8 cellular contexts compared by ENCODE assay signal in genomic region chr21:42218836-42219605, GRCh38. TPM values are rescaled to one million over a fixed set of nuclear protein-coding genes. Genes with fewer than 3 reads are reported as not detected.
DNase-seq lines count a peak whose midpoint lies in the region; ATAC-seq and TF ChIP-seq lines count a peak whose summit lies in the region.

Gene ABCG1, plus strand, starts transcription at chr21:42219140. Its CDS starts 123 bp downstream, at chr21:42219263.

- H3K4me3 ChIP-seq in CD8-positive, alpha-beta memory T cell (ENCODE audit: low read length) = peak within 1 kb of the TSS; percentile 83
- H3K4me3 ChIP-seq in WERI-Rb-1 (ENCODE audit: low read depth, low read length) (peak within 1 kb of the TSS; percentile 81), right lobe of liver (peak within 1 kb of the TSS; percentile 49 to 56 (median 53))

- no peaks in the 10 kb centered on the region for H3K9me3 ChIP-seq in CD8-positive, alpha-beta memory T cell (ENCODE audit: low read length)
- H3K9me3 ChIP-seq in WERI-Rb-1 (ENCODE audit: severe bottlenecking) (peaks cover 11% of the 10 kb centered on the region), right lobe of liver (no peaks in the 10 kb centered on the region)

- H3K36me3 Mint-ChIP-seq in CD8-positive, alpha-beta memory T cell = peaks cover 2 to 22% (median 8%) of the 10 kb centered on the region in 3 donors

- POLR2A ChIA-PET in CD8-positive, alpha-beta memory T cell (lab: Charles Lee) = interaction anchor here (0.7 to 2.7 kb wide), 7 partner anchors 10 to 54 kb away, joined by 3 to 22 read pairs (median 5); no protein-coding TSS in a partner anchor

- H3K27ac Mint-ChIP-seq in CD8-positive, alpha-beta memory T cell = peak within 1 kb of the TSS; percentile 86 to 98 (median 94)

- intact Hi-C loops in right lobe of liver (cut with DNase I) = no loop called here

- TF ChIP-seq RAD21 in Ishikawa (IDR thresholded peaks at IDR 0.05; ENCODE audit: low read depth) = no peak

- TF ChIP-seq CTCF in WERI-Rb-1 (IDR thresholded peaks at IDR 0.05; ENCODE audit: low read depth, low read length) (no peak), right lobe of liver (IDR thresholded peaks at IDR 0.05) (no peak)

- 0% methylated on average over 10 of the region's 83 CpGs for WGBS in right lobe of liver (ENCODE audit: insufficient coverage, low coverage, low lambda C conversion rate, missing lambda C conversion rate)

- no peak for TF ChIP-seq EP300 in Ishikawa (IDR thresholded peaks at IDR 0.05; ENCODE audit: borderline replicate concordance)

- peaks cover 0 to 2% (median 0%) of the 10 kb centered on the region in 5 donors for H3K9me3 Mint-ChIP-seq in CD8-positive, alpha-beta memory T cell

- peaks cover 15 to 37% (median 30%) of the 10 kb centered on the region in 3 donors for H3K4me1 Mint-ChIP-seq in CD8-positive, alpha-beta memory T cell

- peak; percentile 43 to 65 (median 59) for DNase-seq in CD8-positive, alpha-beta memory T cell
- DNase-seq in WERI-Rb-1 (peak; percentile 60), dermis blood vessel endothelial cell (peak; percentile 60), right lobe of liver (peak in 2 of 3 donors; percentile 69 to 74)
- DNase-seq in stimulated activated CD8-positive, alpha-beta memory T cell treated with anti-CD3 and anti-CD28 coated beads, Interleukin-4, amount 100 ng/mL, for 48 hours = peak; percentile 65

- ATAC-seq in right lobe of liver (peak; percentile 57 to 76 (median 73)), HG03280 (IDR thresholded peaks at IDR 0.05; ENCODE audit: unreplicated experiment) (no peak), GM21526 (IDR thresholded peaks at IDR 0.05; ENCODE audit: low FRiP score, unreplicated experiment) (no peak)

- H3K27ac ChIP-seq in CD8-positive, alpha-beta memory T cell (ENCODE audit: low read depth, low read length) = peak within 1 kb of the TSS; percentile 86
- H3K27ac ChIP-seq in WERI-Rb-1 = peak within 1 kb of the TSS; percentile 20
- peak within 1 kb of the TSS; percentile 55 to 73 (median 68) for H3K27ac ChIP-seq in right lobe of liver

- peaks cover 14% of the 10 kb centered on the region for H3K4me1 ChIP-seq in CD8-positive, alpha-beta memory T cell (ENCODE audit: insufficient read depth, low read length)
- H3K4me1 ChIP-seq in right lobe of liver = peaks cover 0 to 20% (median 0%) of the 10 kb centered on the region in 4 donors

- no peaks in the 10 kb centered on the region for H3K27me3 Mint-ChIP-seq in CD8-positive, alpha-beta memory T cell

- peak; percentile 72 for TF ChIP-seq POLR2A in right lobe of liver (IDR thresholded peaks at IDR 0.05)

- H3K36me3 ChIP-seq in CD8-positive, alpha-beta memory T cell (ENCODE audit: insufficient read depth, low read length) = no peaks in the 10 kb centered on the region
- H3K36me3 ChIP-seq in WERI-Rb-1 (peaks cover 3% of the 10 kb centered on the region; the same call in 1 of the 2 replicates), right lobe of liver (no peaks in the 10 kb centered on the region)

- CTCF ChIA-PET in CD8-positive, alpha-beta memory T cell (lab: Charles Lee) = interaction anchor here (1.0 to 2.4 kb wide), 9 partner anchors 18 to 84 kb away, joined by 3 to 9 read pairs (median 6); no protein-coding TSS in a partner anchor

- H3K4me3 Mint-ChIP-seq in CD8-positive, alpha-beta memory T cell = peak within 1 kb of the TSS; percentile 89 to 95 (median 94)

- H3K27me3 ChIP-seq in CD8-positive, alpha-beta memory T cell (ENCODE audit: insufficient read depth, low read length, poor library complexity, severe bottlenecking) = no peaks in the 10 kb centered on the region
- H3K27me3 ChIP-seq in WERI-Rb-1 (ENCODE audit: insufficient read depth, low read depth, severe bottlenecking) (no peaks in the 10 kb centered on the region), right lobe of liver (no peaks in the 10 kb centered on the region)

TF ChIP-seq in Ishikawa, 13 proteins besides CTCF, POLR2A, EP300 and RAD21:
- no peak for TF ChIP-seq YY1 (IDR thresholded peaks at IDR 0.05; ENCODE audit: low read depth)
- TF ChIP-seq, protein P1, sequence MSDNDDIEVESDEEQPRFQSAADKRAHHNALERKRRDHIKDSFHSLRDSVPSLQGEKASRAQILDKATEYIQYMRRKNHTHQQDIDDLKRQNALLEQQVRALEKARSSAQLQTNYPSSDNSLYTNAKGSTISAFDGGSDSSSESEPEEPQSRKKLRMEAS (IDR thresholded peaks at IDR 0.05) = peak; percentile 55; the same call in 1 of the 2 replicates
- TF ChIP-seq ZBTB7A (IDR thresholded peaks at IDR 0.05; ENCODE audit: low read depth) = peak; percentile 75; the same call in 1 of the 2 replicates

RNA-seq across cellular contexts. Expression of gene ABCG1, which starts in this region (rescaled TPM):
- total RNA-seq in CD8-positive, alpha-beta memory T cell = 1 to 10 TPM; 3.7 to 3.8 TPM
- 15.7 TPM for polyA plus RNA-seq in CD8-positive, alpha-beta memory T cell
- total RNA-seq in dermis blood vessel endothelial cell (81.6 and 111 TPM in 2 replicates), right lobe of liver (1 to 10 TPM; 3.3 to 9.8 (median 4.8) TPM)

Comparison
In these comparisons a context has a peak if more than half of its experiments do, and no peak if none do; other contexts are left out.
1. H3K27ac ChIP-seq: peak in every context shown above with its lines; median percentile 86 in CD8-positive, alpha-beta memory T cell; 68 in right lobe of liver; 20 in WERI-Rb-1.
2. ATAC-seq: peak in right lobe of liver (4 of 4); none in HG03280 (single experiment) and GM21526 (single experiment).
3. Peak in every context shown above with its lines, with median percentiles within 50 percentile points of each other: DNase-seq and H3K4me3 ChIP-seq.